8 cellular contexts compared by ENCODE assay signal in genomic region chr15:60006808-60007346, GRCh38. TPM values are rescaled to one million over a fixed set of nuclear protein-coding genes. Genes with fewer than 3 reads are reported as not detected.
A peak's percentile ranks its signal among the peaks of the same experiment; 100 is the strongest.
DNase-seq lines count a peak whose midpoint lies in the region; ATAC-seq, FAIRE-seq and TF ChIP-seq lines count a peak whose summit lies in the region.

No MANE protein-coding gene starts in this region.

- H2BK120ac ChIP-seq in H1 (replicated peaks; ENCODE audit: low read depth, low read length), result no peak overlapping the region

- H2BK5ac ChIP-seq in H1 (ENCODE audit: low read depth, low read length), result no peak overlapping the region

- BruUV-seq in OCI-LY7 (replicated peaks; lab: Mats Ljungman, UMichigan), result no TSS peak

- no peak overlapping the region for H4K5ac ChIP-seq in H1 (ENCODE audit: insufficient read length, low read depth, low read length)

- no peak for DNase-seq in DND-41
- no peak for DNase-seq in OCI-LY7 (ENCODE audit: low spot score)
- DNase-seq in H1 (ENCODE audit: low read depth in 1 of 2, low spot score in 2 of 2), result no peak
- DNase-seq in osteocyte (ENCODE audit: extremely low spot score, unreplicated experiment), result no peak
- DNase-seq in NCI-H345 treated with DMSO at 0.1 percent for 48 hours (lab: John Stamatoyannopoulos, UW; ENCODE audit: unreplicated experiment), result no peak
- no peak for DNase-seq in NCI-H2107 treated with DMSO at 0.1 percent for 48 hours (lab: John Stamatoyannopoulos, UW; ENCODE audit: unreplicated experiment)
- no peak for DNase-seq in NCI-H748 (lab: John Stamatoyannopoulos, UW; ENCODE audit: unreplicated experiment)
- DNase-seq in AG20443 (ENCODE audit: low spot score), result no peak

- H3K9me3 ChIP-seq in DND-41 (ENCODE audit: insufficient read depth, low read length, severe bottlenecking) (no peaks in the 10 kb centered on the region), OCI-LY7 (ENCODE audit: low read length) (no peaks in the 10 kb centered on the region), H1 (ENCODE audit: insufficient read depth in 2 of 2, low read depth in 1 of 2, low read length in 1 of 2) (no peaks in the 10 kb centered on the region; a peak in 1 of 4 replicates)

- TF ChIP-seq CTCF in DND-41 (IDR thresholded peaks at IDR 0.05; ENCODE audit: borderline replicate concordance, extremely low read depth, low read length, poor library complexity, severe bottlenecking), result no peak
- TF ChIP-seq CTCF in OCI-LY7 (conservative IDR thresholded peaks at IDR 0.05; ENCODE audit: low read length), result no peak
- TF ChIP-seq CTCF in H1 (IDR thresholded peaks at IDR 0.05; ENCODE audit: control extremely low read depth in 1 of 3, insufficient read depth in 1 of 3, low read depth in 1 of 3, low read length in 3 of 3), result no peak
- no peak for TF ChIP-seq CTCF in osteocyte (IDR thresholded peaks at IDR 0.05)

- no peak overlapping the region for H4K91ac ChIP-seq in H1 (replicated peaks; ENCODE audit: insufficient read length, low read length)

- TF ChIP-seq EP300 in H1 (IDR thresholded peaks at IDR 0.05; ENCODE audit: borderline replicate concordance in 1 of 2, low read depth in 2 of 2, low read length in 2 of 2), result no peak

- no peak overlapping the region for H2BK20ac ChIP-seq in H1 (ENCODE audit: low read length)

- no peak overlapping the region for H3K14ac ChIP-seq in H1 (ENCODE audit: insufficient read length)

- H3K36me3 Mint-ChIP-seq in osteocyte (ENCODE audit: unreplicated experiment), result no peaks in the 10 kb centered on the region

- no peak overlapping the region for H3K4ac ChIP-seq in H1 (replicated peaks; ENCODE audit: insufficient read length, low read depth, low read length)

- TF ChIP-seq POLR2A in H1 (IDR thresholded peaks at IDR 0.05; ENCODE audit: control extremely low read depth in 1 of 2, low read depth in 2 of 2, low read length in 2 of 2), result no peak

- no peaks in the 10 kb centered on the region for H3K27me3 ChIP-seq in DND-41 (ENCODE audit: insufficient read depth, low read length, poor library complexity)
- peaks cover 21 to 39% (median 34%) of the 10 kb centered on the region in 4 experiments; a peak in 6 of 7 replicates for H3K27me3 ChIP-seq in H1 (replicated peaks in 1 of 4; ENCODE audit: control insufficient read depth in 3 of 4, extremely low read depth in 1 of 4, insufficient read depth in 3 of 4, low read length in 3 of 4)

- H3K27ac ChIP-seq in DND-41 (ENCODE audit: low read length), result peak overlapping the region; percentile 69
- H3K27ac ChIP-seq in OCI-LY7 (ENCODE audit: low read depth, low read length, poor library complexity, severe bottlenecking), result no peak overlapping the region
- no peak overlapping the region for H3K27ac ChIP-seq in H1 (ENCODE audit: low read depth, low read length)

- POLR2A ChIA-PET in OCI-LY7 (lab: Charles Lee) (interaction anchor here (0.7 kb wide), 2 partner anchors 121 to 257 kb away, joined by 3 to 5 read pairs; no protein-coding TSS in a partner anchor), H1 (lab: Charles Lee; ENCODE audit: partially characterized antibody) (interaction anchor here (0.6 to 1.6 kb wide), 2 partner anchors 10 to 337 kb away, joined by 3 to 4 read pairs; no protein-coding TSS in a partner anchor)

- WGBS in H1 (ENCODE audit: extremely low coverage in 1 of 2, insufficient coverage in 1 of 2, insufficient read length in 1 of 2, insufficient replicate concordance in 2 of 2, low coverage in 1 of 2, low lambda C conversion rate in 2 of 2, missing lambda C conversion rate in 1 of 2), 2 experiments, result 4% methylated on average over 6 of the region's 6 CpGs; no CpG with 5 or more reads in 1 of the 2 experiments

- H3K9me2 ChIP-seq in OCI-LY7 (ENCODE audit: insufficient read depth, low read length), result no peaks in the 10 kb centered on the region

- H3K79me2 ChIP-seq in DND-41 (ENCODE audit: insufficient read depth, low read length) (peaks cover 11% of the 10 kb centered on the region), OCI-LY7 (ENCODE audit: insufficient read depth, low read depth, low read length) (no peaks in the 10 kb centered on the region), H1 (ENCODE audit: control insufficient read depth in 1 of 2, insufficient read depth in 2 of 2, low read length in 2 of 2) (peaks cover 0 to 9% of the 10 kb centered on the region in 2 experiments; a peak in 1 of 4 replicates)

- intact Hi-C loops in OCI-LY7 (cut with micrococcal nuclease; ENCODE audit: unreplicated experiment), result no loop called here

- H3K18ac ChIP-seq in H1 (ENCODE audit: extremely low read depth, low read length), result no peak overlapping the region

- no peak overlapping the region for H2BK12ac ChIP-seq in H1 (ENCODE audit: low read depth, low read length)

- H2AFZ ChIP-seq in DND-41 (ENCODE audit: low read depth, low read length) (peak overlapping the region; percentile 66), OCI-LY7 (ENCODE audit: low read length) (no peak overlapping the region), H1 (ENCODE audit: low read length) (no peak overlapping the region)

- no peak overlapping the region for H2AK5ac ChIP-seq in H1 (ENCODE audit: low read depth, low read length)

- no peaks in the 10 kb centered on the region for H3K79me1 ChIP-seq in H1 (ENCODE audit: low read depth, low read length)

- CTCF ChIA-PET in OCI-LY7 (lab: Charles Lee; ENCODE audit: unreplicated experiment) (no interaction called here), H1 (lab: Charles Lee; ENCODE audit: partially characterized antibody) (interaction anchor here (0.8 to 1.7 kb wide), 6 partner anchors 9 to 130 kb away, joined by 3 to 7 read pairs (median 4); no protein-coding TSS in a partner anchor)

- H3K27ac Mint-ChIP-seq in osteocyte (ENCODE audit: unreplicated experiment), result no peak overlapping the region

- no peaks in the 10 kb centered on the region for H3K9me3 Mint-ChIP-seq in osteocyte (ENCODE audit: unreplicated experiment)

- peaks cover 27% of the 10 kb centered on the region for H3K23me2 ChIP-seq in H1 (ENCODE audit: low read depth, low read length)

- H3K36me3 ChIP-seq in DND-41 (ENCODE audit: insufficient read depth, low read length), result peaks cover 12% of the 10 kb centered on the region; the same call in 1 of the 2 replicates
- H3K36me3 ChIP-seq in OCI-LY7 (ENCODE audit: insufficient read depth, low read length), result no peaks in the 10 kb centered on the region
- peaks cover 0 to 4% (median 0%) of the 10 kb centered on the region in 4 experiments; a peak in 2 of 8 replicates for H3K36me3 ChIP-seq in H1 (ENCODE audit: control insufficient read depth in 2 of 4, insufficient read depth in 4 of 4, low read length in 3 of 4)

- no peak overlapping the region for H3K23ac ChIP-seq in H1 (ENCODE audit: insufficient read length)

- H3K9ac ChIP-seq in DND-41 (ENCODE audit: low read depth, low read length) (peak overlapping the region; percentile 62), H1 (replicated peaks in 1 of 4; ENCODE audit: extremely low read depth in 1 of 4, low read depth in 3 of 4, low read length in 3 of 4) (no peak overlapping the region; a peak in 1 of 7 replicates)

- H3K4me1 Mint-ChIP-seq in osteocyte (ENCODE audit: unreplicated experiment), result peaks cover 29% of the 10 kb centered on the region

- no peak overlapping the region for H3K56ac ChIP-seq in H1 (replicated peaks; ENCODE audit: insufficient read length, low read depth, low read length)

- no peak overlapping the region for H2BK15ac ChIP-seq in H1 (ENCODE audit: low read length)

- no peak for ATAC-seq in DND-41 (ENCODE audit: insufficient read depth, low read depth)

- TF ChIP-seq RAD21 in H1 (IDR thresholded peaks at IDR 0.05 in 1 of 2, conservative IDR thresholded peaks at IDR 0.05 in 1 of 2; ENCODE audit: low read depth in 2 of 2, low read length in 2 of 2), result no peak

- no peak overlapping the region for H4K8ac ChIP-seq in H1 (ENCODE audit: extremely low read depth, insufficient read depth, low read length)

- peak overlapping the region; percentile 76 for H3K4me3 Mint-ChIP-seq in osteocyte (ENCODE audit: unreplicated experiment)

- no peak for FAIRE-seq in H1 (lab: Jason Lieb, UNC)

- H3K4me3 ChIP-seq in DND-41 (ENCODE audit: low read depth in 1 of 2, low read length in 2 of 2) (peak overlapping the region in 1 of 2 experiments; percentile 67; a peak in 3 of 4 replicates), OCI-LY7 (ENCODE audit: low read depth, low read length, poor library complexity, severe bottlenecking) (no peak overlapping the region), H1 (ENCODE audit: extremely low read depth in 1 of 4, insufficient read depth in 2 of 4, low read depth in 3 of 4, low read length in 4 of 4) (peak overlapping the region; percentile 54 to 74 (median 62); a peak in 5 of 8 replicates)

- peaks cover 92% of the 10 kb centered on the region for H3K27me3 Mint-ChIP-seq in osteocyte (ENCODE audit: unreplicated experiment)

- H4K20me1 ChIP-seq in DND-41 (ENCODE audit: insufficient read depth, low read length) (no peaks in the 10 kb centered on the region), OCI-LY7 (ENCODE audit: insufficient read depth, low read length) (no peaks in the 10 kb centered on the region), H1 (replicated peaks in 1 of 2; ENCODE audit: control insufficient read depth in 1 of 2, insufficient read depth in 2 of 2, low read length in 2 of 2) (peaks cover 0 to 3% of the 10 kb centered on the region in 2 experiments)

- H3K4me2 ChIP-seq in DND-41 (ENCODE audit: insufficient read depth, low read length) (peak overlapping the region; percentile 77), OCI-LY7 (ENCODE audit: low read length) (peak overlapping the region; percentile 13; the same call in 1 of the 2 replicates), H1 (ENCODE audit: insufficient read depth in 1 of 2, low read depth in 2 of 2, low read length in 2 of 2) (peak overlapping the region; percentile 98 to 100)

- H3K4me1 ChIP-seq in DND-41 (ENCODE audit: insufficient read depth, low read length) (peaks cover 40% of the 10 kb centered on the region), OCI-LY7 (ENCODE audit: insufficient read depth, low read length, poor library complexity, severe bottlenecking) (no peaks in the 10 kb centered on the region), H1 (replicated peaks in 1 of 4; ENCODE audit: control insufficient read depth in 3 of 4, insufficient read depth in 4 of 4, low read length in 3 of 4) (peaks cover 15 to 35% (median 25%) of the 10 kb centered on the region in 4 experiments)

TF ChIP-seq in H1, 55 proteins besides CTCF, POLR2A, EP300 and RAD21 (continues in another document):
- TF ChIP-seq SIN3A (conservative IDR thresholded peaks at IDR 0.05 in 1 of 2, IDR thresholded peaks at IDR 0.05 in 1 of 2; ENCODE audit: low read depth in 1 of 2, low read length in 2 of 2), result no peak

RNA-seq across cellular contexts. Expression of gene FOXB1, which starts 2.8 kb away (rescaled TPM):
- not detected in 2 replicates for total RNA-seq in OCI-LY7 (2014; rRNA removed; shearing (Covaris generic))
- total RNA-seq in OCI-LY7 (2022) (not detected in 2 replicates), osteocyte (not detected in 2 replicates)
- 1.5 and 2.1 TPM in 2 replicates for total RNA-seq in H1 (2021; fragmentation: NEBNext Ultra II Directional; extraction: Animal tissue kit (Norgen Biotek cat#: 25700))
- polyA plus RNA-seq in H1 (2011; rRNA removed), result 0.92 and 2.7 TPM in 2 replicates
- polyA plus RNA-seq in H1 (2011; cell fraction: cytosol; rRNA removed), result 1.1 TPM
- polyA plus RNA-seq in H1 (2011; cell fraction: nucleus; rRNA removed), result 1.4 TPM
- 0.98 to 1.2 TPM (median 1.0 TPM) in 4 replicates for polyA plus RNA-seq in H1 (2012, experiment 1 of 2)
- 0.89 TPM for polyA plus RNA-seq in H1 (2012, experiment 2 of 2)
- 2.1 TPM for polyA plus RNA-seq in H1 (2013, experiment 1 of 2)
- 1.8 TPM for polyA plus RNA-seq in H1 (2013, experiment 2 of 2)
- polyA minus RNA-seq in H1 (2011; rRNA and poly(A)+ RNA removed), result 0.05 and 0.41 TPM in 2 replicates
- polyA minus RNA-seq in H1 (2011; cell fraction: cytosol; rRNA and poly(A)+ RNA removed), result 0.95 TPM
- 1.6 TPM for polyA minus RNA-seq in H1 (2011; cell fraction: nucleus; rRNA and poly(A)+ RNA removed)

Comparison
In these comparisons a context has a peak if more than half of its experiments do, and no peak if none do; other contexts are left out.
1. H3K4me2 ChIP-seq: peak in every context shown above with its lines; median percentile 99 in H1; 77 in DND-41; 13 in OCI-LY7.